In genomic region chr10:123241391-123242141, GRCh38 we compare ENCODE assay signal across 8 cellular contexts.
A peak's percentile ranks its signal among the peaks of the same experiment; 100 is the strongest.
DNase-seq lines count a peak whose midpoint lies in the region; ATAC-seq and TF ChIP-seq lines count a peak whose summit lies in the region.

No MANE protein-coding gene starts in this region.

- H4K20me1 ChIP-seq in DND-41 (ENCODE audit: insufficient read depth, low read length), result no peaks in the 10 kb centered on the region

- no peaks in the 10 kb centered on the region for H3K9me3 ChIP-seq in DND-41 (ENCODE audit: insufficient read depth, low read length, severe bottlenecking)

- no peak for TF ChIP-seq CTCF in DND-41 (IDR thresholded peaks at IDR 0.05; ENCODE audit: borderline replicate concordance, extremely low read depth, low read length, poor library complexity, severe bottlenecking)

- peak; percentile 83 for ATAC-seq in DND-41 (ENCODE audit: insufficient read depth, low read depth)
- peak; percentile 86 for ATAC-seq in HG03175 (IDR thresholded peaks at IDR 0.05; ENCODE audit: unreplicated experiment)
- ATAC-seq in HG03439 (IDR thresholded peaks at IDR 0.05; ENCODE audit: unreplicated experiment), result no peak
- ATAC-seq in SK-N-SH treated with all-trans-retinoic acid at 6 μM for 48 hours, result no peak

- no peaks in the 10 kb centered on the region for H3K36me3 ChIP-seq in DND-41 (ENCODE audit: insufficient read depth, low read length)

- H3K27ac ChIP-seq in DND-41 (ENCODE audit: low read length), result peak overlapping the region; percentile 74

- H3K4me1 ChIP-seq in DND-41 (ENCODE audit: insufficient read depth, low read length), result peaks cover 26% of the 10 kb centered on the region

- no peaks in the 10 kb centered on the region for H3K79me2 ChIP-seq in DND-41 (ENCODE audit: insufficient read depth, low read length)

- H3K4me2 ChIP-seq in DND-41 (ENCODE audit: insufficient read depth, low read length), result peak overlapping the region; percentile 41

- peak overlapping the region in 1 of 2 experiments; percentile 3; a peak in 1 of 4 replicates for H3K4me3 ChIP-seq in DND-41 (ENCODE audit: low read depth in 1 of 2, low read length in 2 of 2)

- no peaks in the 10 kb centered on the region for H3K27me3 ChIP-seq in DND-41 (ENCODE audit: insufficient read depth, low read length, poor library complexity)

- H3K9ac ChIP-seq in DND-41 (ENCODE audit: low read depth, low read length), result peak overlapping the region; percentile 20; the same call in 1 of the 2 replicates

- peak overlapping the region; percentile 47 for H2AFZ ChIP-seq in DND-41 (ENCODE audit: low read depth, low read length)

- peak; percentile 58 for DNase-seq in DND-41
- peak; percentile 57 for DNase-seq in activated CD4-positive, alpha-beta T cell treated with anti-CD3 and anti-CD28 coated beads, Interleukin-2, amount 50 U/mL, for 1 hour
- peak; percentile 16 for DNase-seq in germinal center (ENCODE audit: low spot score)
- DNase-seq in NCI-H2171 treated with DMSO at 0.1 percent for 48 hours (lab: John Stamatoyannopoulos, UW), result no peak
- no peak for DNase-seq in dedifferentiated amniotic fluid mesenchymal stem cell (ENCODE audit: extremely low spot score)

TF ChIP-seq in SK-N-SH treated with all-trans-retinoic acid at 6 μM for 48 hours, 23 proteins besides CTCF, POLR2A, EP300 and RAD21:
- TF ChIP-seq ZFP3 (CRISPR knock-in tag; IDR thresholded peaks at IDR 0.05) (no peak), ZFP30 (CRISPR knock-in tag; IDR thresholded peaks at IDR 0.05) (no peak), ARNTL (CRISPR knock-in tag; IDR thresholded peaks at IDR 0.05; ENCODE audit: borderline replicate concordance, low read depth) (no peak)
- TF ChIP-seq, protein P1, sequence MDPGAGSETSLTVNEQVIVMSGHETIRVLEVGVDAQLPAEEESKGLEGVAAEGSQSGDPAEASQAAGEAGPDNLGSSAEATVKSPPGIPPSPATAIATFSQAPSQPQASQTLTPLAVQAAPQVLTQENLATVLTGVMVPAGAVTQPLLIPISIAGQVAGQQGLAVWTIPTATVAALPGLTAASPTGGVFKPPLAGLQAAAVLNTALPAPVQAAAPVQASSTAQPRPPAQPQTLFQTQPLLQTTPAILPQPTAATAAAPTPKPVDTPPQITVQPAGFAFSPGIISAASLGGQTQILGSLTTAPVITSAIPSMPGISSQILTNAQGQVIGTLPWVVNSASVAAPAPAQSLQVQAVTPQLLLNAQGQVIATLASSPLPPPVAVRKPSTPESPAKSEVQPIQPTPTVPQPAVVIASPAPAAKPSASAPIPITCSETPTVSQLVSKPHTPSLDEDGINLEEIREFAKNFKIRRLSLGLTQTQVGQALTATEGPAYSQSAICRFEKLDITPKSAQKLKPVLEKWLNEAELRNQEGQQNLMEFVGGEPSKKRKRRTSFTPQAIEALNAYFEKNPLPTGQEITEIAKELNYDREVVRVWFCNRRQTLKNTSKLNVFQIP (CRISPR knock-in tag; IDR thresholded peaks at IDR 0.05; ENCODE audit: borderline replicate concordance, low read depth), result no peak
TF ChIP-seq in SK-N-SH treated with all-trans-retinoic acid at 6 μM for 48 hours: peak in this region for 0.

Comparison
In these comparisons a context has a peak if more than half of its experiments do, and no peak if none do; other contexts are left out.
1. ATAC-seq: peak in DND-41 (single experiment) and HG03175 (single experiment); none in HG03439 (single experiment) and SK-N-SH treated with all-trans-retinoic acid at 6 μM for 48 hours (single experiment).
2. DNase-seq: peak in DND-41 (single experiment), activated CD4-positive, alpha-beta T cell treated with anti-CD3 and anti-CD28 coated beads, Interleukin-2, amount 50 U/mL, for 1 hour (single experiment) and germinal center (single experiment); none in NCI-H2171 treated with DMSO at 0.1 percent for 48 hours (single experiment) and dedifferentiated amniotic fluid mesenchymal stem cell (single experiment).